In the genomic region with DNA sequence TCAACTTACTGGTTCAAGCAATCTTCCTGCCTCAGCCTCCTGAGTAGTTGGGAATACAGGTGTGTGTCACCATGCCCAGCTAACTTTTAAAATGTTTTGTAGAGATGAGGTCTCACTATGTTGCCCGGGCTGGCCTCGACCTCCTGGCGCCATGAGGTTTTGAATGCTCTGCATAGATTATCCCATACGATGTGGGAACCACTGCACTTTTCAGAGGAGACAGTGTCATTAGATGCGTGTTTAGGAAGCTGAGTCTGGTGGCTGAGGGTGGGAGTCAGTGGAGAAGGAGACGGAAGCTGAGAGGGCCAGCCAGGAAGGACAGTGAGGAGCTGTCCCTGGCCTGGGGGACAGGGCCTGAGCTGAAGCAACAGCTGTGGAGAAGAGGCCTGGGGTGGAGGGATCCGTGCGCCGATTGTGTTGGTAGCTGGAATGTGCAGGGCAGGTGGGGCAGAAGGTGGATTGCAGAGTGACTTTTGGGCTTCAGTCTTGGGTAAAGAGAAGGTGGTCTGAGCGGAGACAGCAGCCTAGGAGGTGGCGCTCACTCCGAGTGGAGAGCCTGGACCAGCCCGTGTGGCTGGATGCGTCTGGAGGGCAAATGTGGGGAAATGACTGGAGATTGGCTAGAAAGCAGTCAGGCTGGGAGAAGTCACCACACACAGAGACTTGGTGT, we compare ENCODE assay signal across 14 cellular contexts.
"Had no signal": no experiment of that assay in that cellular context is flagged by ENCODE, and none has a peak within 500 bp of the region (broad histone marks: within the 10 kb centered on the region; RNA-seq: fewer than 3 reads in every experiment).

No MANE protein-coding gene starts in this region.

- H3K27ac ChIP-seq: foreskin keratinocyte, prostate gland, spleen, testis, VCaP had no signal

- H3K27me3 Mint-ChIP-seq: activated naive CD8-positive, alpha-beta T cell treated with anti-CD3 and anti-CD28 coated beads for 36 hours had no signal

- H3K36me3 Mint-ChIP-seq: type B pancreatic cell had no signal

- H3K9me3 Mint-ChIP-seq: type B pancreatic cell had no signal

- H3K36me3 ChIP-seq: prostate gland, spleen had no signal

- H3K4me3 Mint-ChIP-seq: activated naive CD8-positive, alpha-beta T cell treated with anti-CD3 and anti-CD28 coated beads for 36 hours; memory B cell; T-helper 2 cell treated with Interferon-gamma antibody and Interleukin-4, amounts not matched to agents 5 μg/mL and 100 μg/mL, for 36 hours; type B pancreatic cell had no signal

- H3K9me3 ChIP-seq: prostate gland, testis had no signal

- H3K4me3 ChIP-seq: prostate gland, spleen, testis had no signal

- H3K4me1 ChIP-seq: foreskin keratinocyte, testis had no signal

- ATAC-seq: foreskin keratinocyte, left colon had no signal

- H3K27ac Mint-ChIP-seq: activated naive CD8-positive, alpha-beta T cell treated with anti-CD3 and anti-CD28 coated beads for 36 hours; memory B cell; T-helper 2 cell treated with Interferon-gamma antibody and Interleukin-4, amounts not matched to agents 5 μg/mL and 100 μg/mL, for 36 hours; type B pancreatic cell had no signal

- H3K27me3 ChIP-seq: foreskin keratinocyte, spleen, testis had no signal

- DNase-seq: activated naive CD4-positive, alpha-beta T cell treated with Interleukin-2 at 50 U/mL for 16 hours; activated naive CD8-positive, alpha-beta T cell treated with anti-CD3 and anti-CD28 coated beads for 36 hours; activated T-cell treated with anti-CD3 and anti-CD28 coated beads, Interleukin-2, amount 50 U/mL, for 1 hour; effector CD4-positive, alpha-beta T cell; foreskin keratinocyte; left colon; spleen; stimulated activated CD4-positive, alpha-beta T cell treated with anti-CD3 and anti-CD28 coated beads, Interleukin-4, amount 100 ng/mL, for 1 hour; testis had no signal
